ENCODE assay signal across 8 cellular contexts in genomic region chr6:17907467-17908229, GRCh38.
A peak's percentile ranks its signal among the peaks of the same experiment; 100 is the strongest.
DNase-seq lines count a peak whose midpoint lies in the region; ATAC-seq, FAIRE-seq and TF ChIP-seq lines count a peak whose summit lies in the region.

No MANE protein-coding gene starts in this region.

- H3K27ac ChIP-seq in astrocyte (ENCODE audit: low read depth, low read length): peak overlapping the region; percentile 93

- TF ChIP-seq CTCF in astrocyte (IDR thresholded peaks at IDR 0.05; ENCODE audit: insufficient read depth, low read depth, low read length): no peak

- peak overlapping the region; percentile 69 for H3K4me2 ChIP-seq in astrocyte (ENCODE audit: low read length)

- peaks cover 56% of the 10 kb centered on the region for H3K79me2 ChIP-seq in astrocyte (ENCODE audit: insufficient read depth, low read length)

- H3K4me3 ChIP-seq in astrocyte (ENCODE audit: insufficient read depth, low read depth, low read length): no peak overlapping the region

- H3K4me3 Mint-ChIP-seq in astrocyte (ENCODE audit: unreplicated experiment): no peak overlapping the region
- no peak overlapping the region for H3K4me3 Mint-ChIP-seq in stimulated activated naive CD8-positive, alpha-beta T cell treated with anti-CD3 and anti-CD28 coated beads, Interleukin-15, Interleukin-2, amounts not matched to agents 100 ng/mL and 50 ng/mL, for 24 hours

- DNase-seq in LoVo (ENCODE audit: low spot score) (peak; percentile 58), astrocyte (ENCODE audit: low read depth) (peak; percentile 98), inferior parietal cortex (ENCODE audit: extremely low spot score) (peak; percentile 69), NCI-H748 (lab: John Stamatoyannopoulos, UW; ENCODE audit: unreplicated experiment) (no peak), activated gamma-delta T cell treated with Interleukin-2 at 50 U/mL for 16 hours (no peak)
- no peak for DNase-seq in activated CD4-positive, CD25-positive, alpha-beta regulatory T cell (lab: John Stamatoyannopoulos, UW)

- peak overlapping the region; percentile 65 for H3K9ac ChIP-seq in astrocyte (ENCODE audit: low read length)

- H3K4me1 Mint-ChIP-seq in astrocyte (ENCODE audit: low read depth, unreplicated experiment): peaks cover 28% of the 10 kb centered on the region
- H3K4me1 Mint-ChIP-seq in stimulated activated naive CD8-positive, alpha-beta T cell treated with anti-CD3 and anti-CD28 coated beads, Interleukin-15, Interleukin-2, amounts not matched to agents 100 ng/mL and 50 ng/mL, for 24 hours (ENCODE audit: low read depth): peaks cover 10% of the 10 kb centered on the region

- H3K4me1 ChIP-seq in astrocyte (ENCODE audit: insufficient read depth, low read length): peaks cover 29% of the 10 kb centered on the region

- no peaks in the 10 kb centered on the region for H3K9me3 Mint-ChIP-seq in astrocyte (ENCODE audit: unreplicated experiment)
- peaks cover 2% of the 10 kb centered on the region for H3K9me3 Mint-ChIP-seq in stimulated activated naive CD8-positive, alpha-beta T cell treated with anti-CD3 and anti-CD28 coated beads, Interleukin-15, Interleukin-2, amounts not matched to agents 100 ng/mL and 50 ng/mL, for 24 hours

- ATAC-seq in GM18508 (IDR thresholded peaks at IDR 0.05; ENCODE audit: insufficient read depth, unreplicated experiment): peak; percentile 58

- no peaks in the 10 kb centered on the region for H3K27me3 ChIP-seq in astrocyte (ENCODE audit: insufficient read depth, low read length)

- no peaks in the 10 kb centered on the region for H3K36me3 ChIP-seq in astrocyte (ENCODE audit: insufficient read depth, low read length)

- peak; percentile 94 for FAIRE-seq in astrocyte (lab: Jason Lieb, UNC)

- H3K27me3 Mint-ChIP-seq in astrocyte (ENCODE audit: low read depth, unreplicated experiment): no peaks in the 10 kb centered on the region
- peaks cover 12% of the 10 kb centered on the region for H3K27me3 Mint-ChIP-seq in stimulated activated naive CD8-positive, alpha-beta T cell treated with anti-CD3 and anti-CD28 coated beads, Interleukin-15, Interleukin-2, amounts not matched to agents 100 ng/mL and 50 ng/mL, for 24 hours

- peak overlapping the region; percentile 96 for H3K27ac Mint-ChIP-seq in astrocyte (ENCODE audit: unreplicated experiment)
- H3K27ac Mint-ChIP-seq in stimulated activated naive CD8-positive, alpha-beta T cell treated with anti-CD3 and anti-CD28 coated beads, Interleukin-15, Interleukin-2, amounts not matched to agents 100 ng/mL and 50 ng/mL, for 24 hours: peak overlapping the region; percentile 4

- no peaks in the 10 kb centered on the region for H3K9me3 ChIP-seq in astrocyte (ENCODE audit: insufficient read depth, low read depth, low read length)

- no peaks in the 10 kb centered on the region for H4K20me1 ChIP-seq in astrocyte (ENCODE audit: insufficient read depth, low read length)

- no peaks in the 10 kb centered on the region for H3K36me3 Mint-ChIP-seq in astrocyte (ENCODE audit: low read depth, unreplicated experiment)
- H3K36me3 Mint-ChIP-seq in stimulated activated naive CD8-positive, alpha-beta T cell treated with anti-CD3 and anti-CD28 coated beads, Interleukin-15, Interleukin-2, amounts not matched to agents 100 ng/mL and 50 ng/mL, for 24 hours (ENCODE audit: low read depth): no peaks in the 10 kb centered on the region

- no peak overlapping the region for H2AFZ ChIP-seq in astrocyte (ENCODE audit: low read depth, low read length)

Comparison
In these comparisons a context has a peak if more than half of its experiments do, and no peak if none do; other contexts are left out.
1. DNase-seq: peak in LoVo (single experiment), astrocyte (single experiment) and inferior parietal cortex (single experiment); none in activated CD4-positive, CD25-positive, alpha-beta regulatory T cell (0 of 4), NCI-H748 (single experiment) and activated gamma-delta T cell treated with Interleukin-2 at 50 U/mL for 16 hours (single experiment).